ENCODE assay signal across 12 cellular contexts in genomic region chr18:58202406-58202730, GRCh38.
DNase-seq lines count a peak whose midpoint lies in the region; ATAC-seq and TF ChIP-seq lines count a peak whose summit lies in the region.
"Had no signal": no experiment of that assay in that cellular context is flagged by ENCODE, and none has a peak within 500 bp of the region (broad histone marks: within the 10 kb centered on the region; RNA-seq: fewer than 3 reads in every experiment).

No MANE protein-coding gene starts in this region.

- DNase-seq in Caki2 (ENCODE audit: low read depth) (peak; percentile 35), NCI-H1417 (lab: John Stamatoyannopoulos, UW) (peak in 2 of 3 experiments; percentile 76 to 83), posterior vena cava (ENCODE audit: low spot score) (no peak)
- DNase-seq in stimulated activated CD4-positive, alpha-beta T cell treated with anti-CD3 and anti-CD28 coated beads, Interleukin-1b, Interleukin-23, amount 100 ng/mL, for 48 hours, result no peak
- DNase-seq in activated CD8-positive, alpha-beta memory T cell treated with anti-CD3 and anti-CD28 coated beads for 24 hours, result no peak
- no peak for DNase-seq in natural killer cell treated with Interleukin-12 subunit alpha and Interleukin-12 subunit beta and Interleukin-15 and Interleukin-18, amount 100 ng/mL, for 72 hours (ENCODE audit: low spot score)
- DNase-seq: CD4-positive, alpha-beta memory T cell; KBM-7; stimulated activated CD4-positive, alpha-beta T cell treated with anti-CD3 and anti-CD28 coated beads, Interleukin-4, amount 100 ng/mL, for 4 hours had no signal

- in situ Hi-C loops in Caki2 (cut with HindIII; ENCODE audit: low pct_unique_long_range_greater_than_20kb, low sequenced_read_pairs), result no loop called here

- no peaks in the 10 kb centered on the region for H3K9me3 ChIP-seq in mucosa of rectum (ENCODE audit: control insufficient read depth in 2 of 2, low read length in 2 of 2)
- H3K9me3 ChIP-seq: tibial nerve had no signal

- peaks cover 79% of the 10 kb centered on the region for H3K4me1 Mint-ChIP-seq in brain
- no peaks in the 10 kb centered on the region for H3K4me1 Mint-ChIP-seq in natural killer cell treated with Interleukin-12 subunit alpha and Interleukin-12 subunit beta and Interleukin-15 and Interleukin-18, amount 100 ng/mL, for 72 hours (ENCODE audit: low read depth in 2 of 2)
- H3K4me1 Mint-ChIP-seq: CD4-positive, alpha-beta memory T cell had no signal

- H3K27ac ChIP-seq in mucosa of rectum (ENCODE audit: low read depth in 2 of 2, low read length in 2 of 2), result peak overlapping the region; percentile 52 to 58
- H3K27ac ChIP-seq: tibial nerve had no signal

- no peaks in the 10 kb centered on the region for H3K9me3 Mint-ChIP-seq in brain
- no peaks in the 10 kb centered on the region for H3K9me3 Mint-ChIP-seq in natural killer cell treated with Interleukin-12 subunit alpha and Interleukin-12 subunit beta and Interleukin-15 and Interleukin-18, amount 100 ng/mL, for 72 hours
- H3K9me3 Mint-ChIP-seq: CD4-positive, alpha-beta memory T cell had no signal

- peak overlapping the region in 1 of 2 donors; percentile 3 for H3K9ac ChIP-seq in mucosa of rectum (ENCODE audit: low read depth in 1 of 2, low read length in 2 of 2)

- no peak overlapping the region for H3K4me3 Mint-ChIP-seq in brain
- H3K4me3 Mint-ChIP-seq in natural killer cell treated with Interleukin-12 subunit alpha and Interleukin-12 subunit beta and Interleukin-15 and Interleukin-18, amount 100 ng/mL, for 72 hours, result no peak overlapping the region
- H3K4me3 Mint-ChIP-seq: CD4-positive, alpha-beta memory T cell had no signal

- TF ChIP-seq CTCF in brain (conservative IDR thresholded peaks at IDR 0.05), result no peak

- no peaks in the 10 kb centered on the region for H3K27me3 ChIP-seq in mucosa of rectum (ENCODE audit: control insufficient read depth in 2 of 2, insufficient read depth in 2 of 2, low read length in 2 of 2)
- H3K27me3 ChIP-seq: tibial nerve had no signal

- no peaks in the 10 kb centered on the region for H3K27me3 Mint-ChIP-seq in brain
- H3K27me3 Mint-ChIP-seq in natural killer cell treated with Interleukin-12 subunit alpha and Interleukin-12 subunit beta and Interleukin-15 and Interleukin-18, amount 100 ng/mL, for 72 hours, result peaks cover 5 to 9% of the 10 kb centered on the region in 2 donors

- no peaks in the 10 kb centered on the region for H3K36me3 ChIP-seq in mucosa of rectum (ENCODE audit: control insufficient read depth in 2 of 2, insufficient read depth in 2 of 2, low read length in 2 of 2)
- H3K36me3 ChIP-seq: tibial nerve had no signal

- intact Hi-C loops in posterior vena cava (cut with DNase I), result no loop called here

- H3K36me3 Mint-ChIP-seq in brain, result no peaks in the 10 kb centered on the region
- H3K36me3 Mint-ChIP-seq in natural killer cell treated with Interleukin-12 subunit alpha and Interleukin-12 subunit beta and Interleukin-15 and Interleukin-18, amount 100 ng/mL, for 72 hours, result no peaks in the 10 kb centered on the region
- H3K36me3 Mint-ChIP-seq: CD4-positive, alpha-beta memory T cell had no signal

- peaks cover 19% of the 10 kb centered on the region in 2 donors for H3K4me1 ChIP-seq in mucosa of rectum (ENCODE audit: control insufficient read depth in 2 of 2, insufficient read depth in 2 of 2, low read length in 2 of 2)
- H3K4me1 ChIP-seq: tibial nerve had no signal

- H3K27ac Mint-ChIP-seq in brain, result peak overlapping the region in 3 of 5 experiments; percentile 15 to 89 (median 45)
- no peak overlapping the region for H3K27ac Mint-ChIP-seq in natural killer cell treated with Interleukin-12 subunit alpha and Interleukin-12 subunit beta and Interleukin-15 and Interleukin-18, amount 100 ng/mL, for 72 hours
- H3K27ac Mint-ChIP-seq: CD4-positive, alpha-beta memory T cell had no signal

- no peak for ATAC-seq in natural killer cell treated with Interleukin-12 subunit alpha and Interleukin-12 subunit beta and Interleukin-15 and Interleukin-18, amount 100 ng/mL, for 72 hours

- no peak overlapping the region for H3K4me3 ChIP-seq in mucosa of rectum (ENCODE audit: low read length in 2 of 2)
- H3K4me3 ChIP-seq: tibial nerve had no signal

Comparison
In these comparisons a context has a peak if more than half of its experiments do, and no peak if none do; other contexts are left out.
1. DNase-seq: peak in Caki2 (single experiment) and NCI-H1417 (2 of 3); none in stimulated activated CD4-positive, alpha-beta T cell treated with anti-CD3 and anti-CD28 coated beads, Interleukin-1b, Interleukin-23, amount 100 ng/mL, for 48 hours (single experiment), activated CD8-positive, alpha-beta memory T cell treated with anti-CD3 and anti-CD28 coated beads for 24 hours (single experiment), natural killer cell treated with Interleukin-12 subunit alpha and Interleukin-12 subunit beta and Interleukin-15 and Interleukin-18, amount 100 ng/mL, for 72 hours (single experiment) and posterior vena cava (single experiment).
2. H3K27ac Mint-ChIP-seq: peak in brain (3 of 5); none in natural killer cell treated with Interleukin-12 subunit alpha and Interleukin-12 subunit beta and Interleukin-15 and Interleukin-18, amount 100 ng/mL, for 72 hours (0 of 2).